ENCODE assay signal across 2 cellular contexts in the genomic region with DNA sequence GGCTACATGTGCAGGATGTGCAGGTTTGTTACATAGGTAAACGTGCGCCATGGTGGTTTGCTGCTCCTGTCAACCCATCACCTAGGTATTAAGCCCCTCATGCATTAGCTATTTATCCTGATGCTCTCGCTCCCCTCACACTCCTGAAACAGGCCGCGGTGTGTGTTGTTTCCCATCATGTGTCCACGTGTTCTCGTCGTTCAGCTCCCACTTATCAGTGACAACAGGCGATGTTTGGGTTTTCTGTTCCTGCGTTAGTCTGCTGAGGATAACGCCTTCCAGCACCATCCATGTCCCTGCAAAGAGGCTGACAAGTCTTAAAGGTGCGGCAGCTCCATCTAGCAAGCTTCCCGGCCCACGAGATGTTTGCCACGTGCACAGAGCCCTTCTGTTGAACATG.
TF ChIP-seq lines count a peak whose summit lies in the region.

No MANE protein-coding gene starts in this region.

TF ChIP-seq in IMR-90, 13 proteins besides CTCF, POLR2A, EP300 and RAD21:
- TF ChIP-seq MAFK (IDR thresholded peaks at IDR 0.05; ENCODE audit: low read depth, low read length) = no peak
- no peak for TF ChIP-seq NFE2L2 (IDR thresholded peaks at IDR 0.05; ENCODE audit: low read depth, low read length)
- TF ChIP-seq, protein P1, sequence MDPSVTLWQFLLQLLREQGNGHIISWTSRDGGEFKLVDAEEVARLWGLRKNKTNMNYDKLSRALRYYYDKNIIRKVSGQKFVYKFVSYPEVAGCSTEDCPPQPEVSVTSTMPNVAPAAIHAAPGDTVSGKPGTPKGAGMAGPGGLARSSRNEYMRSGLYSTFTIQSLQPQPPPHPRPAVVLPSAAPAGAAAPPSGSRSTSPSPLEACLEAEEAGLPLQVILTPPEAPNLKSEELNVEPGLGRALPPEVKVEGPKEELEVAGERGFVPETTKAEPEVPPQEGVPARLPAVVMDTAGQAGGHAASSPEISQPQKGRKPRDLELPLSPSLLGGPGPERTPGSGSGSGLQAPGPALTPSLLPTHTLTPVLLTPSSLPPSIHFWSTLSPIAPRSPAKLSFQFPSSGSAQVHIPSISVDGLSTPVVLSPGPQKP (IDR thresholded peaks at IDR 0.05; ENCODE audit: borderline replicate concordance, low read depth, low read length) = no peak
- TF ChIP-seq MAZ (IDR thresholded peaks at IDR 0.05; ENCODE audit: borderline replicate concordance, low read depth, low read length) = no peak
- no peak for TF ChIP-seq BHLHE40 (IDR thresholded peaks at IDR 0.05; ENCODE audit: low read depth, low read length)
- no peak for TF ChIP-seq RFX5 (IDR thresholded peaks at IDR 0.05; ENCODE audit: low read depth, low read length)
- no peak for TF ChIP-seq MXI1 (IDR thresholded peaks at IDR 0.05; ENCODE audit: borderline replicate concordance, low read depth, low read length)
- no peak for TF ChIP-seq CEBPB (IDR thresholded peaks at IDR 0.05; ENCODE audit: low read depth, low read length)
- TF ChIP-seq FOS (IDR thresholded peaks at IDR 0.05; ENCODE audit: low read depth, low read length) = no peak
- no peak for TF ChIP-seq RCOR1 (IDR thresholded peaks at IDR 0.05; ENCODE audit: insufficient replicate concordance, low read length)
- TF ChIP-seq CHD1 (IDR thresholded peaks at IDR 0.05; ENCODE audit: low read depth, low read length) = no peak
- TF ChIP-seq, protein P2, sequence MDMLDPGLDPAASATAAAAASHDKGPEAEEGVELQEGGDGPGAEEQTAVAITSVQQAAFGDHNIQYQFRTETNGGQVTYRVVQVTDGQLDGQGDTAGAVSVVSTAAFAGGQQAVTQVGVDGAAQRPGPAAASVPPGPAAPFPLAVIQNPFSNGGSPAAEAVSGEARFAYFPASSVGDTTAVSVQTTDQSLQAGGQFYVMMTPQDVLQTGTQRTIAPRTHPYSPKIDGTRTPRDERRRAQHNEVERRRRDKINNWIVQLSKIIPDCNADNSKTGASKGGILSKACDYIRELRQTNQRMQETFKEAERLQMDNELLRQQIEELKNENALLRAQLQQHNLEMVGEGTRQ (IDR thresholded peaks at IDR 0.05; ENCODE audit: low read depth, low read length) = no peak
- no peak for TF ChIP-seq SMC3 (IDR thresholded peaks at IDR 0.05; ENCODE audit: low read depth, low read length)
TF ChIP-seq in IMR-90: peak in this region for 0.

TF ChIP-seq in K562, 482 proteins besides CTCF, POLR2A, EP300 and RAD21 (continues in another document):
- TF ChIP-seq, protein P3, sequence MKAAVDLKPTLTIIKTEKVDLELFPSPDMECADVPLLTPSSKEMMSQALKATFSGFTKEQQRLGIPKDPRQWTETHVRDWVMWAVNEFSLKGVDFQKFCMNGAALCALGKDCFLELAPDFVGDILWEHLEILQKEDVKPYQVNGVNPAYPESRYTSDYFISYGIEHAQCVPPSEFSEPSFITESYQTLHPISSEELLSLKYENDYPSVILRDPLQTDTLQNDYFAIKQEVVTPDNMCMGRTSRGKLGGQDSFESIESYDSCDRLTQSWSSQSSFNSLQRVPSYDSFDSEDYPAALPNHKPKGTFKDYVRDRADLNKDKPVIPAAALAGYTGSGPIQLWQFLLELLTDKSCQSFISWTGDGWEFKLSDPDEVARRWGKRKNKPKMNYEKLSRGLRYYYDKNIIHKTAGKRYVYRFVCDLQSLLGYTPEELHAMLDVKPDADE (conservative IDR thresholded peaks at IDR 0.05; ENCODE audit: control insufficient read depth, low read depth, low read length) = no peak
- TF ChIP-seq POLR2G (IDR thresholded peaks at IDR 0.05; ENCODE audit: low read depth, low read length) (no peak), NRF1 (conservative IDR thresholded peaks at IDR 0.05 in 1 of 2, IDR thresholded peaks at IDR 0.05 in 1 of 2) (no peak), ZKSCAN3 (CRISPR knock-in tag; IDR thresholded peaks at IDR 0.05) (no peak), XRCC5 (IDR thresholded peaks at IDR 0.05; ENCODE audit: low read depth, low read length) (no peak), ZNF12 (CRISPR knock-in tag; IDR thresholded peaks at IDR 0.05) (no peak), EWSR1 (IDR thresholded peaks at IDR 0.05; ENCODE audit: borderline replicate concordance, low read depth, partially characterized antibody) (no peak), NONO (IDR thresholded peaks at IDR 0.05; ENCODE audit: low read depth in 2 of 2, low read length in 1 of 2) (no peak), BHLHE40 (IDR thresholded peaks at IDR 0.05; ENCODE audit: low read length) (no peak), HNRNPK (IDR thresholded peaks at IDR 0.05; ENCODE audit: low read depth, low read length, poor library complexity, severe bottlenecking) (no peak), NCOA4 (IDR thresholded peaks at IDR 0.05; ENCODE audit: partially characterized antibody) (no peak), ZNF668 (CRISPR knock-in tag; IDR thresholded peaks at IDR 0.05) (no peak), TAF7 (tag; IDR thresholded peaks at IDR 0.05) (no peak), ZNF217 (CRISPR knock-in tag; IDR thresholded peaks at IDR 0.05) (no peak), GTF2A2 (tag; IDR thresholded peaks at IDR 0.05) (no peak), TCF3 (CRISPR knock-in tag; IDR thresholded peaks at IDR 0.05) (peak; percentile 50; the same call in 1 of the 2 replicates), ZNF507 (tag; conservative IDR thresholded peaks at IDR 0.05) (no peak), CEBPG (CRISPR knock-in tag; IDR thresholded peaks at IDR 0.05) (no peak), CEBPG (tag; conservative IDR thresholded peaks at IDR 0.05 in 1 of 2, IDR thresholded peaks at IDR 0.05 in 1 of 2) (no peak), CAMTA2 (CRISPR knock-in tag; conservative IDR thresholded peaks at IDR 0.05) (no peak), BCL6 (CRISPR knock-in tag; IDR thresholded peaks at IDR 0.05) (no peak), LCOR (CRISPR knock-in tag; IDR thresholded peaks at IDR 0.05) (no peak)
- TF ChIP-seq, protein P4, sequence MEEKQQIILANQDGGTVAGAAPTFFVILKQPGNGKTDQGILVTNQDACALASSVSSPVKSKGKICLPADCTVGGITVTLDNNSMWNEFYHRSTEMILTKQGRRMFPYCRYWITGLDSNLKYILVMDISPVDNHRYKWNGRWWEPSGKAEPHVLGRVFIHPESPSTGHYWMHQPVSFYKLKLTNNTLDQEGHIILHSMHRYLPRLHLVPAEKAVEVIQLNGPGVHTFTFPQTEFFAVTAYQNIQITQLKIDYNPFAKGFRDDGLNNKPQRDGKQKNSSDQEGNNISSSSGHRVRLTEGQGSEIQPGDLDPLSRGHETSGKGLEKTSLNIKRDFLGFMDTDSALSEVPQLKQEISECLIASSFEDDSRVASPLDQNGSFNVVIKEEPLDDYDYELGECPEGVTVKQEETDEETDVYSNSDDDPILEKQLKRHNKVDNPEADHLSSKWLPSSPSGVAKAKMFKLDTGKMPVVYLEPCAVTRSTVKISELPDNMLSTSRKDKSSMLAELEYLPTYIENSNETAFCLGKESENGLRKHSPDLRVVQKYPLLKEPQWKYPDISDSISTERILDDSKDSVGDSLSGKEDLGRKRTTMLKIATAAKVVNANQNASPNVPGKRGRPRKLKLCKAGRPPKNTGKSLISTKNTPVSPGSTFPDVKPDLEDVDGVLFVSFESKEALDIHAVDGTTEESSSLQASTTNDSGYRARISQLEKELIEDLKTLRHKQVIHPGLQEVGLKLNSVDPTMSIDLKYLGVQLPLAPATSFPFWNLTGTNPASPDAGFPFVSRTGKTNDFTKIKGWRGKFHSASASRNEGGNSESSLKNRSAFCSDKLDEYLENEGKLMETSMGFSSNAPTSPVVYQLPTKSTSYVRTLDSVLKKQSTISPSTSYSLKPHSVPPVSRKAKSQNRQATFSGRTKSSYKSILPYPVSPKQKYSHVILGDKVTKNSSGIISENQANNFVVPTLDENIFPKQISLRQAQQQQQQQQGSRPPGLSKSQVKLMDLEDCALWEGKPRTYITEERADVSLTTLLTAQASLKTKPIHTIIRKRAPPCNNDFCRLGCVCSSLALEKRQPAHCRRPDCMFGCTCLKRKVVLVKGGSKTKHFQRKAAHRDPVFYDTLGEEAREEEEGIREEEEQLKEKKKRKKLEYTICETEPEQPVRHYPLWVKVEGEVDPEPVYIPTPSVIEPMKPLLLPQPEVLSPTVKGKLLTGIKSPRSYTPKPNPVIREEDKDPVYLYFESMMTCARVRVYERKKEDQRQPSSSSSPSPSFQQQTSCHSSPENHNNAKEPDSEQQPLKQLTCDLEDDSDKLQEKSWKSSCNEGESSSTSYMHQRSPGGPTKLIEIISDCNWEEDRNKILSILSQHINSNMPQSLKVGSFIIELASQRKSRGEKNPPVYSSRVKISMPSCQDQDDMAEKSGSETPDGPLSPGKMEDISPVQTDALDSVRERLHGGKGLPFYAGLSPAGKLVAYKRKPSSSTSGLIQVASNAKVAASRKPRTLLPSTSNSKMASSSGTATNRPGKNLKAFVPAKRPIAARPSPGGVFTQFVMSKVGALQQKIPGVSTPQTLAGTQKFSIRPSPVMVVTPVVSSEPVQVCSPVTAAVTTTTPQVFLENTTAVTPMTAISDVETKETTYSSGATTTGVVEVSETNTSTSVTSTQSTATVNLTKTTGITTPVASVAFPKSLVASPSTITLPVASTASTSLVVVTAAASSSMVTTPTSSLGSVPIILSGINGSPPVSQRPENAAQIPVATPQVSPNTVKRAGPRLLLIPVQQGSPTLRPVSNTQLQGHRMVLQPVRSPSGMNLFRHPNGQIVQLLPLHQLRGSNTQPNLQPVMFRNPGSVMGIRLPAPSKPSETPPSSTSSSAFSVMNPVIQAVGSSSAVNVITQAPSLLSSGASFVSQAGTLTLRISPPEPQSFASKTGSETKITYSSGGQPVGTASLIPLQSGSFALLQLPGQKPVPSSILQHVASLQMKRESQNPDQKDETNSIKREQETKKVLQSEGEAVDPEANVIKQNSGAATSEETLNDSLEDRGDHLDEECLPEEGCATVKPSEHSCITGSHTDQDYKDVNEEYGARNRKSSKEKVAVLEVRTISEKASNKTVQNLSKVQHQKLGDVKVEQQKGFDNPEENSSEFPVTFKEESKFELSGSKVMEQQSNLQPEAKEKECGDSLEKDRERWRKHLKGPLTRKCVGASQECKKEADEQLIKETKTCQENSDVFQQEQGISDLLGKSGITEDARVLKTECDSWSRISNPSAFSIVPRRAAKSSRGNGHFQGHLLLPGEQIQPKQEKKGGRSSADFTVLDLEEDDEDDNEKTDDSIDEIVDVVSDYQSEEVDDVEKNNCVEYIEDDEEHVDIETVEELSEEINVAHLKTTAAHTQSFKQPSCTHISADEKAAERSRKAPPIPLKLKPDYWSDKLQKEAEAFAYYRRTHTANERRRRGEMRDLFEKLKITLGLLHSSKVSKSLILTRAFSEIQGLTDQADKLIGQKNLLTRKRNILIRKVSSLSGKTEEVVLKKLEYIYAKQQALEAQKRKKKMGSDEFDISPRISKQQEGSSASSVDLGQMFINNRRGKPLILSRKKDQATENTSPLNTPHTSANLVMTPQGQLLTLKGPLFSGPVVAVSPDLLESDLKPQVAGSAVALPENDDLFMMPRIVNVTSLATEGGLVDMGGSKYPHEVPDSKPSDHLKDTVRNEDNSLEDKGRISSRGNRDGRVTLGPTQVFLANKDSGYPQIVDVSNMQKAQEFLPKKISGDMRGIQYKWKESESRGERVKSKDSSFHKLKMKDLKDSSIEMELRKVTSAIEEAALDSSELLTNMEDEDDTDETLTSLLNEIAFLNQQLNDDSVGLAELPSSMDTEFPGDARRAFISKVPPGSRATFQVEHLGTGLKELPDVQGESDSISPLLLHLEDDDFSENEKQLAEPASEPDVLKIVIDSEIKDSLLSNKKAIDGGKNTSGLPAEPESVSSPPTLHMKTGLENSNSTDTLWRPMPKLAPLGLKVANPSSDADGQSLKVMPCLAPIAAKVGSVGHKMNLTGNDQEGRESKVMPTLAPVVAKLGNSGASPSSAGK (IDR thresholded peaks at IDR 0.05) = peak; percentile 51
- TF ChIP-seq, protein P5, sequence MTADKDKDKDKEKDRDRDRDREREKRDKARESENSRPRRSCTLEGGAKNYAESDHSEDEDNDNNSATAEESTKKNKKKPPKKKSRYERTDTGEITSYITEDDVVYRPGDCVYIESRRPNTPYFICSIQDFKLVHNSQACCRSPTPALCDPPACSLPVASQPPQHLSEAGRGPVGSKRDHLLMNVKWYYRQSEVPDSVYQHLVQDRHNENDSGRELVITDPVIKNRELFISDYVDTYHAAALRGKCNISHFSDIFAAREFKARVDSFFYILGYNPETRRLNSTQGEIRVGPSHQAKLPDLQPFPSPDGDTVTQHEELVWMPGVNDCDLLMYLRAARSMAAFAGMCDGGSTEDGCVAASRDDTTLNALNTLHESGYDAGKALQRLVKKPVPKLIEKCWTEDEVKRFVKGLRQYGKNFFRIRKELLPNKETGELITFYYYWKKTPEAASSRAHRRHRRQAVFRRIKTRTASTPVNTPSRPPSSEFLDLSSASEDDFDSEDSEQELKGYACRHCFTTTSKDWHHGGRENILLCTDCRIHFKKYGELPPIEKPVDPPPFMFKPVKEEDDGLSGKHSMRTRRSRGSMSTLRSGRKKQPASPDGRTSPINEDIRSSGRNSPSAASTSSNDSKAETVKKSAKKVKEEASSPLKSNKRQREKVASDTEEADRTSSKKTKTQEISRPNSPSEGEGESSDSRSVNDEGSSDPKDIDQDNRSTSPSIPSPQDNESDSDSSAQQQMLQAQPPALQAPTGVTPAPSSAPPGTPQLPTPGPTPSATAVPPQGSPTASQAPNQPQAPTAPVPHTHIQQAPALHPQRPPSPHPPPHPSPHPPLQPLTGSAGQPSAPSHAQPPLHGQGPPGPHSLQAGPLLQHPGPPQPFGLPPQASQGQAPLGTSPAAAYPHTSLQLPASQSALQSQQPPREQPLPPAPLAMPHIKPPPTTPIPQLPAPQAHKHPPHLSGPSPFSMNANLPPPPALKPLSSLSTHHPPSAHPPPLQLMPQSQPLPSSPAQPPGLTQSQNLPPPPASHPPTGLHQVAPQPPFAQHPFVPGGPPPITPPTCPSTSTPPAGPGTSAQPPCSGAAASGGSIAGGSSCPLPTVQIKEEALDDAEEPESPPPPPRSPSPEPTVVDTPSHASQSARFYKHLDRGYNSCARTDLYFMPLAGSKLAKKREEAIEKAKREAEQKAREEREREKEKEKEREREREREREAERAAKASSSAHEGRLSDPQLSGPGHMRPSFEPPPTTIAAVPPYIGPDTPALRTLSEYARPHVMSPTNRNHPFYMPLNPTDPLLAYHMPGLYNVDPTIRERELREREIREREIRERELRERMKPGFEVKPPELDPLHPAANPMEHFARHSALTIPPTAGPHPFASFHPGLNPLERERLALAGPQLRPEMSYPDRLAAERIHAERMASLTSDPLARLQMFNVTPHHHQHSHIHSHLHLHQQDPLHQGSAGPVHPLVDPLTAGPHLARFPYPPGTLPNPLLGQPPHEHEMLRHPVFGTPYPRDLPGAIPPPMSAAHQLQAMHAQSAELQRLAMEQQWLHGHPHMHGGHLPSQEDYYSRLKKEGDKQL (CRISPR knock-in tag; IDR thresholded peaks at IDR 0.05; ENCODE audit: borderline replicate concordance) = no peak
- TF ChIP-seq, protein P6, sequence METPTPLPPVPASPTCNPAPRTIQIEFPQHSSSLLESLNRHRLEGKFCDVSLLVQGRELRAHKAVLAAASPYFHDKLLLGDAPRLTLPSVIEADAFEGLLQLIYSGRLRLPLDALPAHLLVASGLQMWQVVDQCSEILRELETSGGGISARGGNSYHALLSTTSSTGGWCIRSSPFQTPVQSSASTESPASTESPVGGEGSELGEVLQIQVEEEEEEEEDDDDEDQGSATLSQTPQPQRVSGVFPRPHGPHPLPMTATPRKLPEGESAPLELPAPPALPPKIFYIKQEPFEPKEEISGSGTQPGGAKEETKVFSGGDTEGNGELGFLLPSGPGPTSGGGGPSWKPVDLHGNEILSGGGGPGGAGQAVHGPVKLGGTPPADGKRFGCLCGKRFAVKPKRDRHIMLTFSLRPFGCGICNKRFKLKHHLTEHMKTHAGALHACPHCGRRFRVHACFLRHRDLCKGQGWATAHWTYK (CRISPR knock-in tag; IDR thresholded peaks at IDR 0.05) = no peak
